In the genomic region with DNA sequence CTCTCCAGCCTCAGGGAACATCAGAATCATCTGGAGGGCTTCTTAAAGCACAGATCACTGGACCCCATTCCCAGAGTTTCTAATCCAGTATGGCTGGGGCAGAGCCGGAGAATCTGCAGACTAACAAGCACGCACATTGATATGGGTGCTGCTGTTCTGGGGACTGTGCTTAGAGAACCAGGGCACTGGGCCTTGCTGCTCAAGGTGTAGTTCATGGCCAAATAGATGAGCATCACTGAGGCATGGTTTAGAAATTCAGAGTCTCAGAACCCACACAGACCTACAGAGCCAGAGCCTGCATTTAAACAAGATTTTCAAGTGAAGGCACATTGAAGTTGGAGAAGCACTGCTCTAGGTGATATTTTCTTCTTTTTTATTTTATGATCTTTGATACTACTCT, we compare ENCODE assay signal across 25 cellular contexts.
DNase-seq lines count a peak whose midpoint lies in the region; ATAC-seq, FAIRE-seq and TF ChIP-seq lines count a peak whose summit lies in the region.
"Had no signal": no experiment of that assay in that cellular context is flagged by ENCODE, and none has a peak within 500 bp of the region (broad histone marks: within the 10 kb centered on the region; RNA-seq: fewer than 3 reads in every experiment).

No MANE protein-coding gene starts in this region.

- no peaks in the 10 kb centered on the region for H3K4me1 Mint-ChIP-seq in stimulated activated effector memory CD8-positive, alpha-beta T cell treated with anti-CD3 and anti-CD28 coated beads, Interleukin-12 subunit alpha, Interleukin-12 subunit beta, amount 100 ng/mL, for 72 hours
- H3K4me1 Mint-ChIP-seq: CD14-positive monocyte; CD4-positive, alpha-beta memory T cell; CD4-positive, CD25-positive, alpha-beta regulatory T cell; CD8-positive, alpha-beta memory T cell had no signal

- DNase-seq in H1 (ENCODE audit: low read depth in 1 of 2, low spot score in 2 of 2) (no peak), GOT3 (lab: John Stamatoyannopoulos, UW) (no peak), SKM-1 treated with dmso at 0.1 percent for 144 hours (lab: John Stamatoyannopoulos, UW; ENCODE audit: unreplicated experiment) (no peak)
- no peak for DNase-seq in stimulated activated effector memory CD8-positive, alpha-beta T cell treated with anti-CD3 and anti-CD28 coated beads, Interleukin-12 subunit alpha, Interleukin-12 subunit beta, amount 100 ng/mL, for 72 hours (ENCODE audit: low spot score in 2 of 2)
- DNase-seq in stimulated activated naive CD8-positive, alpha-beta T cell treated with anti-CD3 and anti-CD28 coated beads, Interleukin-15, Interleukin-2, amounts not matched to agents 100 U/mL and 50 U/mL, for 24 hours = no peak
- DNase-seq: 8988T; ACHN; BE2C; C1 segment of cervical spinal cord; CD4-positive, alpha-beta memory T cell; CD4-positive, CD25-positive, alpha-beta regulatory T cell; CD8-positive, alpha-beta memory T cell; COR-L47; DMS 273 treated with DMSO at 0.1 percent for 48 hours; DMS153; DMS53; DMS79; DND-41; EL; GDM1 had no signal

- H4K8ac ChIP-seq in H1 (ENCODE audit: extremely low read depth, insufficient read depth, low read length) = no peak overlapping the region

- H2BK15ac ChIP-seq in H1 (ENCODE audit: low read length) = no peak overlapping the region

- no peak overlapping the region for H3K14ac ChIP-seq in H1 (ENCODE audit: insufficient read length)

- H2BK12ac ChIP-seq in H1 (ENCODE audit: low read depth, low read length) = no peak overlapping the region

- no peak overlapping the region for H3K4me3 ChIP-seq in H1 (ENCODE audit: extremely low read depth in 1 of 4, insufficient read depth in 2 of 4, low read depth in 3 of 4, low read length in 4 of 4)
- H3K4me3 ChIP-seq: BLaER1, GM12878 had no signal

- H4K20me1 ChIP-seq in H1 (replicated peaks in 1 of 2; ENCODE audit: control insufficient read depth in 1 of 2, insufficient read depth in 2 of 2, low read length in 2 of 2) = no peaks in the 10 kb centered on the region
- H4K20me1 ChIP-seq: BLaER1 had no signal

- H3K9me3 Mint-ChIP-seq in stimulated activated effector memory CD8-positive, alpha-beta T cell treated with anti-CD3 and anti-CD28 coated beads, Interleukin-12 subunit alpha, Interleukin-12 subunit beta, amount 100 ng/mL, for 72 hours = no peaks in the 10 kb centered on the region

- TF ChIP-seq POLR2A in H1 (IDR thresholded peaks at IDR 0.05; ENCODE audit: control extremely low read depth in 1 of 2, low read depth in 2 of 2, low read length in 2 of 2) = no peak

- no peak overlapping the region for H3K4ac ChIP-seq in H1 (replicated peaks; ENCODE audit: insufficient read length, low read depth, low read length)

- no peaks in the 10 kb centered on the region for H3K27me3 ChIP-seq in H1 (replicated peaks in 1 of 4; ENCODE audit: control insufficient read depth in 3 of 4, extremely low read depth in 1 of 4, insufficient read depth in 3 of 4, low read length in 3 of 4)
- H3K27me3 ChIP-seq: BE2C, BLaER1 had no signal

- no peaks in the 10 kb centered on the region for H3K9me3 ChIP-seq in H1 (ENCODE audit: insufficient read depth in 2 of 2, low read depth in 1 of 2, low read length in 1 of 2)
- H3K9me3 ChIP-seq: BE2C, BLaER1 had no signal

- no peak overlapping the region for H3K27ac ChIP-seq in H1 (ENCODE audit: low read depth, low read length)
- H3K27ac ChIP-seq: BLaER1 had no signal

- no peak overlapping the region for H2BK5ac ChIP-seq in H1 (ENCODE audit: low read depth, low read length)

- no peak overlapping the region for H3K4me2 ChIP-seq in H1 (ENCODE audit: insufficient read depth in 1 of 2, low read depth in 2 of 2, low read length in 2 of 2)
- H3K4me2 ChIP-seq: BLaER1 had no signal

- H3K9ac ChIP-seq in H1 (replicated peaks in 1 of 4; ENCODE audit: extremely low read depth in 1 of 4, low read depth in 3 of 4, low read length in 3 of 4) = no peak overlapping the region
- H3K9ac ChIP-seq: BLaER1 had no signal

- 100% methylated on average over 2 of the region's 2 CpGs; no CpG with 5 or more reads in 1 of the 2 experiments for WGBS in H1 (ENCODE audit: extremely low coverage in 1 of 2, insufficient coverage in 1 of 2, insufficient read length in 1 of 2, insufficient replicate concordance in 2 of 2, low coverage in 1 of 2, low lambda C conversion rate in 2 of 2, missing lambda C conversion rate in 1 of 2), 2 experiments

- no peaks in the 10 kb centered on the region for H3K79me1 ChIP-seq in H1 (ENCODE audit: low read depth, low read length)

- H2BK20ac ChIP-seq in H1 (ENCODE audit: low read length) = no peak overlapping the region

- H3K36me3 ChIP-seq in H1 (ENCODE audit: control insufficient read depth in 2 of 4, insufficient read depth in 4 of 4, low read length in 3 of 4) = no peaks in the 10 kb centered on the region
- H3K36me3 ChIP-seq: BE2C, BLaER1 had no signal

- POLR2A ChIA-PET in H1 (lab: Charles Lee; ENCODE audit: partially characterized antibody) = no interaction called here

- H3K4me3 Mint-ChIP-seq in stimulated activated effector memory CD8-positive, alpha-beta T cell treated with anti-CD3 and anti-CD28 coated beads, Interleukin-12 subunit alpha, Interleukin-12 subunit beta, amount 100 ng/mL, for 72 hours = no peak overlapping the region
- H3K4me3 Mint-ChIP-seq: CD14-positive monocyte; CD4-positive, alpha-beta memory T cell; CD4-positive, CD25-positive, alpha-beta regulatory T cell; CD8-positive, alpha-beta memory T cell had no signal

- H3K4me1 ChIP-seq in H1 (replicated peaks in 1 of 4; ENCODE audit: control insufficient read depth in 3 of 4, insufficient read depth in 4 of 4, low read length in 3 of 4) = no peaks in the 10 kb centered on the region
- H3K4me1 ChIP-seq: BLaER1 had no signal

- no peak overlapping the region for H2AK5ac ChIP-seq in H1 (ENCODE audit: low read depth, low read length)

- no peak overlapping the region for H4K5ac ChIP-seq in H1 (ENCODE audit: insufficient read length, low read depth, low read length)

- TF ChIP-seq CTCF in H1 (IDR thresholded peaks at IDR 0.05; ENCODE audit: control extremely low read depth in 1 of 3, insufficient read depth in 1 of 3, low read depth in 1 of 3, low read length in 3 of 3) = no peak

- H2AFZ ChIP-seq in H1 (ENCODE audit: low read length) = peak overlapping the region; percentile 16; the same call in 1 of the 2 replicates

- TF ChIP-seq RAD21 in H1 (IDR thresholded peaks at IDR 0.05 in 1 of 2, conservative IDR thresholded peaks at IDR 0.05 in 1 of 2; ENCODE audit: low read depth in 2 of 2, low read length in 2 of 2) = no peak

- H3K36me3 Mint-ChIP-seq in stimulated activated effector memory CD8-positive, alpha-beta T cell treated with anti-CD3 and anti-CD28 coated beads, Interleukin-12 subunit alpha, Interleukin-12 subunit beta, amount 100 ng/mL, for 72 hours = no peaks in the 10 kb centered on the region
- H3K36me3 Mint-ChIP-seq: CD14-positive monocyte; CD4-positive, alpha-beta memory T cell; CD4-positive, CD25-positive, alpha-beta regulatory T cell; CD8-positive, alpha-beta memory T cell had no signal

- no peaks in the 10 kb centered on the region for H3K79me2 ChIP-seq in H1 (ENCODE audit: control insufficient read depth in 1 of 2, insufficient read depth in 2 of 2, low read length in 2 of 2)

- no peak overlapping the region for H3K23ac ChIP-seq in H1 (ENCODE audit: insufficient read length)

- FAIRE-seq in H1 (lab: Jason Lieb, UNC) = no peak
- FAIRE-seq: GM12878, GM12892, GM18507 had no signal

- no peak for TF ChIP-seq EP300 in H1 (IDR thresholded peaks at IDR 0.05; ENCODE audit: borderline replicate concordance in 1 of 2, low read depth in 2 of 2, low read length in 2 of 2)

- H2BK120ac ChIP-seq in H1 (replicated peaks; ENCODE audit: low read depth, low read length) = no peak overlapping the region

- peak; percentile 28 for ATAC-seq in stimulated activated effector memory CD8-positive, alpha-beta T cell treated with anti-CD3 and anti-CD28 coated beads, Interleukin-12 subunit alpha, Interleukin-12 subunit beta, amount 100 ng/mL, for 72 hours
- ATAC-seq in stimulated activated naive CD8-positive, alpha-beta T cell treated with anti-CD3 and anti-CD28 coated beads, Interleukin-15, Interleukin-2, amounts not matched to agents 100 U/mL and 50 U/mL, for 24 hours = no peak
- ATAC-seq: GM12878 had no signal

- CTCF ChIA-PET in H1 (lab: Charles Lee; ENCODE audit: partially characterized antibody) = no interaction called here

- H4K91ac ChIP-seq in H1 (replicated peaks; ENCODE audit: insufficient read length, low read length) = no peak overlapping the region

- no peak overlapping the region for H3K18ac ChIP-seq in H1 (ENCODE audit: extremely low read depth, low read length)

- H3K23me2 ChIP-seq in H1 (ENCODE audit: low read depth, low read length) = no peaks in the 10 kb centered on the region

- no peak overlapping the region for H3K56ac ChIP-seq in H1 (replicated peaks; ENCODE audit: insufficient read length, low read depth, low read length)

- H3K27ac Mint-ChIP-seq in stimulated activated effector memory CD8-positive, alpha-beta T cell treated with anti-CD3 and anti-CD28 coated beads, Interleukin-12 subunit alpha, Interleukin-12 subunit beta, amount 100 ng/mL, for 72 hours = no peak overlapping the region
- H3K27ac Mint-ChIP-seq: CD14-positive monocyte; CD4-positive, alpha-beta memory T cell; CD4-positive, CD25-positive, alpha-beta regulatory T cell; CD8-positive, alpha-beta memory T cell had no signal

TF ChIP-seq in H1, 55 proteins besides CTCF, POLR2A, EP300 and RAD21 (continues in another document):
- TF ChIP-seq GABPA (IDR thresholded peaks at IDR 0.05; ENCODE audit: borderline replicate concordance, insufficient read depth, low read length) (no peak), TCF12 (IDR thresholded peaks at IDR 0.05; ENCODE audit: low read depth, low read length) (no peak), TBP (IDR thresholded peaks at IDR 0.05; ENCODE audit: low read depth, low read length) (no peak), ASH2L (IDR thresholded peaks at IDR 0.05; ENCODE audit: low read length) (no peak), BRCA1 (IDR thresholded peaks at IDR 0.05; ENCODE audit: low read depth, low read length) (no peak), KDM1A (IDR thresholded peaks at IDR 0.05; ENCODE audit: borderline replicate concordance, low read length) (no peak), ZNF274 (IDR thresholded peaks at IDR 0.05; ENCODE audit: borderline replicate concordance, extremely low read depth, low read length) (no peak)
